In genomic region chr7:1530946-1531262, GRCh38 we compare ENCODE assay signal across 1 cellular context.
A peak's percentile ranks its signal among the peaks of the same experiment; 100 is the strongest.
TF ChIP-seq lines count a peak whose summit lies in the region.

No MANE protein-coding gene starts in this region.

TF ChIP-seq in HepG2, 621 proteins besides CTCF, POLR2A, EP300 and RAD21:
- TF ChIP-seq BHLHE40 (IDR thresholded peaks at IDR 0.05; ENCODE audit: low read length), result peak; percentile 65
- no peak for TF ChIP-seq NRL (CRISPR knock-in tag; IDR thresholded peaks at IDR 0.05; ENCODE audit: borderline replicate concordance)
- no peak for TF ChIP-seq ZNF232 (CRISPR knock-in tag; IDR thresholded peaks at IDR 0.05; ENCODE audit: borderline replicate concordance)
- TF ChIP-seq FOXK2 (IDR thresholded peaks at IDR 0.05), result no peak
- TF ChIP-seq ZNF329 (CRISPR knock-in tag; IDR thresholded peaks at IDR 0.05; ENCODE audit: low read depth), result no peak
- TF ChIP-seq, protein P1, sequence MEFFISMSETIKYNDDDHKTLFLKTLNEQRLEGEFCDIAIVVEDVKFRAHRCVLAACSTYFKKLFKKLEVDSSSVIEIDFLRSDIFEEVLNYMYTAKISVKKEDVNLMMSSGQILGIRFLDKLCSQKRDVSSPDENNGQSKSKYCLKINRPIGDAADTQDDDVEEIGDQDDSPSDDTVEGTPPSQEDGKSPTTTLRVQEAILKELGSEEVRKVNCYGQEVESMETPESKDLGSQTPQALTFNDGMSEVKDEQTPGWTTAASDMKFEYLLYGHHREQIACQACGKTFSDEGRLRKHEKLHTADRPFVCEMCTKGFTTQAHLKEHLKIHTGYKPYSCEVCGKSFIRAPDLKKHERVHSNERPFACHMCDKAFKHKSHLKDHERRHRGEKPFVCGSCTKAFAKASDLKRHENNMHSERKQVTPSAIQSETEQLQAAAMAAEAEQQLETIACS (CRISPR knock-in tag; IDR thresholded peaks at IDR 0.05), result 0 out of 2 replicates have a peak, but pooled peaks have one; percentile 2
- no peak for TF ChIP-seq ZNF333 (CRISPR knock-in tag; IDR thresholded peaks at IDR 0.05; ENCODE audit: borderline replicate concordance)
- TF ChIP-seq, protein P2, sequence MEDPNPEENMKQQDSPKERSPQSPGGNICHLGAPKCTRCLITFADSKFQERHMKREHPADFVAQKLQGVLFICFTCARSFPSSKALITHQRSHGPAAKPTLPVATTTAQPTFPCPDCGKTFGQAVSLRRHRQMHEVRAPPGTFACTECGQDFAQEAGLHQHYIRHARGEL (CRISPR knock-in tag; IDR thresholded peaks at IDR 0.05), result no peak
- TF ChIP-seq PAWR (CRISPR knock-in tag; IDR thresholded peaks at IDR 0.05; ENCODE audit: borderline replicate concordance), result no peak
- TF ChIP-seq ZNF546 (CRISPR knock-in tag; conservative IDR thresholded peaks at IDR 0.05), result no peak
- TF ChIP-seq MBD4 (IDR thresholded peaks at IDR 0.05; ENCODE audit: borderline replicate concordance, low read length), result no peak
- no peak for TF ChIP-seq ZBTB49 (CRISPR knock-in tag; IDR thresholded peaks at IDR 0.05; ENCODE audit: borderline replicate concordance)
- peak; percentile 11 for TF ChIP-seq ZEB1 (IDR thresholded peaks at IDR 0.05; ENCODE audit: insufficient replicate concordance, low read depth)
- no peak for TF ChIP-seq GATAD1 (CRISPR knock-in tag; IDR thresholded peaks at IDR 0.05)
- TF ChIP-seq ZNF337 (CRISPR knock-in tag; IDR thresholded peaks at IDR 0.05; ENCODE audit: borderline replicate concordance, low read depth), result no peak
- no peak for TF ChIP-seq ZNF143 (CRISPR knock-in tag; IDR thresholded peaks at IDR 0.05)
- TF ChIP-seq, protein P3, sequence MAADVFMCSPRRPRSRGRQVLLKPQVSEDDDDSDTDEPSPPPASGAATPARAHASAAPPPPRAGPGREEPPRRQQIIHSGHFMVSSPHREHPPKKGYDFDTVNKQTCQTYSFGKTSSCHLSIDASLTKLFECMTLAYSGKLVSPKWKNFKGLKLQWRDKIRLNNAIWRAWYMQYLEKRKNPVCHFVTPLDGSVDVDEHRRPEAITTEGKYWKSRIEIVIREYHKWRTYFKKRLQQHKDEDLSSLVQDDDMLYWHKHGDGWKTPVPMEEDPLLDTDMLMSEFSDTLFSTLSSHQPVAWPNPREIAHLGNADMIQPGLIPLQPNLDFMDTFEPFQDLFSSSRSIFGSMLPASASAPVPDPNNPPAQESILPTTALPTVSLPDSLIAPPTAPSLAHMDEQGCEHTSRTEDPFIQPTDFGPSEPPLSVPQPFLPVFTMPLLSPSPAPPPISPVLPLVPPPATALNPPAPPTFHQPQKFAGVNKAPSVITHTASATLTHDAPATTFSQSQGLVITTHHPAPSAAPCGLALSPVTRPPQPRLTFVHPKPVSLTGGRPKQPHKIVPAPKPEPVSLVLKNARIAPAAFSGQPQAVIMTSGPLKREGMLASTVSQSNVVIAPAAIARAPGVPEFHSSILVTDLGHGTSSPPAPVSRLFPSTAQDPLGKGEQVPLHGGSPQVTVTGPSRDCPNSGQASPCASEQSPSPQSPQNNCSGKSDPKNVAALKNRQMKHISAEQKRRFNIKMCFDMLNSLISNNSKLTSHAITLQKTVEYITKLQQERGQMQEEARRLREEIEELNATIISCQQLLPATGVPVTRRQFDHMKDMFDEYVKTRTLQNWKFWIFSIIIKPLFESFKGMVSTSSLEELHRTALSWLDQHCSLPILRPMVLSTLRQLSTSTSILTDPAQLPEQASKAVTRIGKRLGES (CRISPR knock-in tag; IDR thresholded peaks at IDR 0.05; ENCODE audit: borderline replicate concordance), result no peak
- TF ChIP-seq ARNT2 (CRISPR knock-in tag; IDR thresholded peaks at IDR 0.05; ENCODE audit: low read depth), result 0 out of 2 replicates have a peak, but pooled peaks have one; percentile 48
- TF ChIP-seq TBX2 (CRISPR knock-in tag; IDR thresholded peaks at IDR 0.05; ENCODE audit: borderline replicate concordance), result no peak
- TF ChIP-seq SMAD9 (CRISPR knock-in tag; IDR thresholded peaks at IDR 0.05), result no peak
- no peak for TF ChIP-seq DNMT1 (CRISPR knock-in tag; IDR thresholded peaks at IDR 0.05)
- no peak for TF ChIP-seq MTA1 (CRISPR knock-in tag; IDR thresholded peaks at IDR 0.05; ENCODE audit: borderline replicate concordance)
- TF ChIP-seq, protein P4, sequence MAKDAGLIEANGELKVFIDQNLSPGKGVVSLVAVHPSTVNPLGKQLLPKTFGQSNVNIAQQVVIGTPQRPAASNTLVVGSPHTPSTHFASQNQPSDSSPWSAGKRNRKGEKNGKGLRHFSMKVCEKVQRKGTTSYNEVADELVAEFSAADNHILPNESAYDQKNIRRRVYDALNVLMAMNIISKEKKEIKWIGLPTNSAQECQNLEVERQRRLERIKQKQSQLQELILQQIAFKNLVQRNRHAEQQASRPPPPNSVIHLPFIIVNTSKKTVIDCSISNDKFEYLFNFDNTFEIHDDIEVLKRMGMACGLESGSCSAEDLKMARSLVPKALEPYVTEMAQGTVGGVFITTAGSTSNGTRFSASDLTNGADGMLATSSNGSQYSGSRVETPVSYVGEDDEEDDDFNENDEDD (CRISPR knock-in tag; IDR thresholded peaks at IDR 0.05; ENCODE audit: borderline replicate concordance), result no peak
- TF ChIP-seq, protein P5, sequence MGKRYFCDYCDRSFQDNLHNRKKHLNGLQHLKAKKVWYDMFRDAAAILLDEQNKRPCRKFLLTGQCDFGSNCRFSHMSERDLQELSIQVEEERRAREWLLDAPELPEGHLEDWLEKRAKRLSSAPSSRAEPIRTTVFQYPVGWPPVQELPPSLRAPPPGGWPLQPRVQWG (CRISPR knock-in tag; IDR thresholded peaks at IDR 0.05; ENCODE audit: borderline replicate concordance, low read depth), result no peak
- no peak for TF ChIP-seq KDM6A (CRISPR knock-in tag; IDR thresholded peaks at IDR 0.05; ENCODE audit: low read depth)
- no peak for TF ChIP-seq RFXANK (CRISPR knock-in tag; IDR thresholded peaks at IDR 0.05)
